In the genomic region with DNA sequence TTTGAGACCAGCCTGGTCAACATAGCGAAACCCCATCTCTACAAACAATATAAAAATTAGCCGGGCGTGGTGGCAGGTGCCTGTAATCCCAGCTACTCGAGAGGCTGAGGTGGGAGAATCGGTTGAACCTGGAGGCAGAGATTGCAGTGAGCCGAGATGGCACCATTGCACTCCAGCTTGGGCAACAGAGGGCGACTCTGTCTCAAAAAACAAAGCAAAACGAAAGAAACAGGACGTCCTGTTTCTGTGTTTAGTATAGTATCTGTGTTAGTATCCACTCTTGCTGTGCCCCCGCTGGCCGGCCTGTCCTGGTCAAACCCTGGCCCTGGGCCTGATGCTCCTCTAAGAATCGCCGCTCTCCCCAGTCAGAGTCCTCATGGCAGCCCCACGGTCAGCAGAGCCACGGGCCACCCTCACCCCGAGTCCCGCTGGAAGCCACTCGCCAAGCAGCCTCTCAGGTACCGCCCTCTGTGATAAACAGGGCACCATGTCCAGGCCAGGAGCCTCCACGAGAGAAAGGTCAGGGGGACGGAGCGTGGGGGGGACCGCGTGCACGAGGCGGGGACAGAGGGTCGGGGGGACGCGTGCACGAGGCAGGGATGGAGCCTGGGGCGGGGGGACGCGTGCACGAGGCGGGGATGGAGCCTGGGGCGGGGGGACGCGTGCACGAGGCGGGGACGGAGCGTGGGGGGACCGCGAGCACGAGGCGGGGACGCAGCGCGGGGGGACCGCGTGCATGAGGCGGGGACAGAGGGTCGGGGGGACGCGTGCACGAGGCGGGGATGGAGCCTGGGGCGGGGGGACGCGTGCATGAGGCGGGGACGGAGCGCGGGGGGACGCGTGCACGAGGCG, we compare ENCODE assay signal across 24 cellular contexts.
"Had no signal": no experiment of that assay in that cellular context is flagged by ENCODE, and none has a peak within 500 bp of the region (broad histone marks: within the 10 kb centered on the region; RNA-seq: fewer than 3 reads in every experiment).

No MANE protein-coding gene starts in this region.

- DNase-seq: activated B cell treated with CpG ODN at 0.5 μM for 24 hours; activated CD4-positive, alpha-beta memory T cell treated with anti-CD3 and anti-CD28 coated beads for 36 hours; activated CD4-positive, alpha-beta T cell treated with anti-CD3 and anti-CD28 coated beads for 1 hour; activated CD4-positive, alpha-beta T cell treated with anti-CD3 and anti-CD28 coated beads, Interleukin-2, amount 10 ng/mL, durations not matched to agents 24 days and 14 days; activated gamma-delta T cell; activated naive CD4-positive, alpha-beta T cell treated with anti-CD3 and anti-CD28 coated beads for 36 hours; activated T-cell treated with anti-CD3 and anti-CD28 coated beads for 4 hours; activated T-cell treated with anti-CD3 and anti-CD28 coated beads, Interleukin-2, amount 50 U/mL, for 48 hours; amygdala; IMR-90; Kasumi-1; KBM-7; NCI-H1930; NCI-H2107; NCI-H2171 treated with DMSO at 0.1 percent for 48 hours; NCI-H526 treated with DMSO at 0.1 percent for 48 hours; NCI-H82; NK-92 treated with Interleukin-12 subunit alpha and Interleukin-12 subunit beta, amount 100 ng/mL, for 24 hours; Peyer's patch had no signal

- H3K36me3 Mint-ChIP-seq: activated CD4-positive, alpha-beta memory T cell treated with anti-CD3 and anti-CD28 coated beads for 36 hours; activated naive CD8-positive, alpha-beta T cell; brain had no signal

- ATAC-seq: activated T-helper 17 cell treated with anti-CD3 and anti-CD28 coated beads, Interleukin-2, amount 50 U/mL, for 72 hours had no signal

- H3K27me3 Mint-ChIP-seq: activated B cell treated with CpG ODN at 0.5 μM for 24 hours; activated CD4-positive, alpha-beta memory T cell treated with anti-CD3 and anti-CD28 coated beads for 36 hours; activated CD4-positive, alpha-beta T cell treated with anti-CD3 and anti-CD28 coated beads, Interleukin-2, amount 10 ng/mL, durations not matched to agents 24 days and 14 days; activated naive CD8-positive, alpha-beta T cell; activated T-helper 17 cell treated with anti-CD3 and anti-CD28 coated beads, Interleukin-2, amount 50 U/mL, for 72 hours had no signal

- H3K9me3 Mint-ChIP-seq: activated B cell treated with CpG ODN at 0.5 μM for 24 hours; activated CD4-positive, alpha-beta memory T cell treated with anti-CD3 and anti-CD28 coated beads for 36 hours; activated CD4-positive, alpha-beta T cell treated with anti-CD3 and anti-CD28 coated beads, Interleukin-2, amount 10 ng/mL, durations not matched to agents 24 days and 14 days; activated naive CD4-positive, alpha-beta T cell treated with anti-CD3 and anti-CD28 coated beads for 36 hours; activated T-helper 17 cell treated with anti-CD3 and anti-CD28 coated beads, Interleukin-2, amount 50 U/mL, for 72 hours; brain; T-helper 1 cell treated with Interleukin-12 subunit alpha and Interleukin-12 subunit beta and Interleukin-4 antibody, amounts not matched to agents 30 μg/mL and 1 μg/mL, for 36 hours had no signal

- H3K4me1 ChIP-seq: Peyer's patch had no signal

- FAIRE-seq: astrocyte had no signal

- H3K4me3 ChIP-seq: Peyer's patch had no signal

- H3K9me3 ChIP-seq: Peyer's patch had no signal

- H3K4me1 Mint-ChIP-seq: activated B cell treated with CpG ODN at 0.5 μM for 24 hours; activated CD4-positive, alpha-beta T cell treated with anti-CD3 and anti-CD28 coated beads, Interleukin-2, amount 10 ng/mL, durations not matched to agents 24 days and 14 days; activated T-helper 17 cell treated with anti-CD3 and anti-CD28 coated beads, Interleukin-2, amount 50 U/mL, for 72 hours had no signal

- H3K27me3 ChIP-seq: Peyer's patch had no signal

- H3K27ac Mint-ChIP-seq: activated B cell treated with CpG ODN at 0.5 μM for 24 hours; activated CD4-positive, alpha-beta memory T cell treated with anti-CD3 and anti-CD28 coated beads for 36 hours; activated CD4-positive, alpha-beta T cell treated with anti-CD3 and anti-CD28 coated beads, Interleukin-2, amount 10 ng/mL, durations not matched to agents 24 days and 14 days; activated naive CD4-positive, alpha-beta T cell treated with anti-CD3 and anti-CD28 coated beads for 36 hours; activated naive CD8-positive, alpha-beta T cell; activated T-helper 17 cell treated with anti-CD3 and anti-CD28 coated beads, Interleukin-2, amount 50 U/mL, for 72 hours; T-helper 1 cell treated with Interleukin-12 subunit alpha and Interleukin-12 subunit beta and Interleukin-4 antibody, amounts not matched to agents 30 μg/mL and 1 μg/mL, for 36 hours had no signal

- H3K36me3 ChIP-seq: Peyer's patch had no signal

- H3K27ac ChIP-seq: Peyer's patch had no signal

- H3K4me3 Mint-ChIP-seq: activated B cell treated with CpG ODN at 0.5 μM for 24 hours; activated CD4-positive, alpha-beta memory T cell treated with anti-CD3 and anti-CD28 coated beads for 36 hours; activated CD4-positive, alpha-beta T cell treated with anti-CD3 and anti-CD28 coated beads, Interleukin-2, amount 10 ng/mL, durations not matched to agents 24 days and 14 days; activated naive CD4-positive, alpha-beta T cell treated with anti-CD3 and anti-CD28 coated beads for 36 hours; activated naive CD8-positive, alpha-beta T cell; activated T-helper 17 cell treated with anti-CD3 and anti-CD28 coated beads, Interleukin-2, amount 50 U/mL, for 72 hours; brain; T-helper 1 cell treated with Interleukin-12 subunit alpha and Interleukin-12 subunit beta and Interleukin-4 antibody, amounts not matched to agents 30 μg/mL and 1 μg/mL, for 36 hours had no signal
